ENCODE assay signal across 9 cellular contexts in the genomic region with DNA sequence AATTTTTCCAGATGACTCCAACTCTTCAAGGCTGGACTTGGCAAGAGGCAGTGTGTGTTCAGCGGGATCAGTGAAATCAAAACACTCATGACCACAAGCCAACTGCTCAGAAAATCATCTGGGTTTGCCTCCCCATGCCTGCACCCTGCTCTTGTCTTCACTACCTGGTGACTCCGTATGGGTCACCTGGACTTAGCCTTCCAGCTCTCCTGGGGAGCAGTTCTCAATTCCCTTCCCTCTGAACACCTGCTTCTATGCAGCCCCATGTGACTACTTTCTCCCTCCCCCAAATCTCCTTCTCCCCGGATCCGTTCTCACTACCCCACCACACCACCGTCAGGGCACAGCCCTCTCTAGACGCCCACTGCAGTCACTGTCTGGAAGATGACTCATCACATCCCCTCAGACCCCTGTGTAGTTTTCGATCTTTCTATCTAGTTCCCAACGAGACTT.
DNase-seq lines count a peak whose midpoint lies in the region; ATAC-seq, FAIRE-seq and TF ChIP-seq lines count a peak whose summit lies in the region.
"Had no signal": no experiment of that assay in that cellular context is flagged by ENCODE, and none has a peak within 500 bp of the region (broad histone marks: within the 10 kb centered on the region; RNA-seq: fewer than 3 reads in every experiment).

No MANE protein-coding gene starts in this region.

- FAIRE-seq in GM12878 (lab: Jason Lieb, UNC), result peak; percentile 85

- H3K36me3 Mint-ChIP-seq in MCF 10A (ENCODE audit: insufficient read depth, unreplicated experiment) (no peaks in the 10 kb centered on the region), glutamatergic neuron (ENCODE audit: unreplicated experiment) (no peaks in the 10 kb centered on the region)

- TF ChIP-seq EP300 in GM12878 (IDR thresholded peaks at IDR 0.05; ENCODE audit: borderline replicate concordance in 1 of 2, control insufficient read depth in 1 of 2, low read depth in 2 of 2, low read length in 2 of 2), result peak in 1 of 2 experiments; percentile 17; a peak in 1 of 4 replicates
- no peak for TF ChIP-seq EP300 in transverse colon (IDR thresholded peaks at IDR 0.05; ENCODE audit: low read depth)

- CTCF ChIA-PET in MCF 10A (lab: Yijun Ruan, JAX) (no interaction called here), GM12878 (lab: Yijun Ruan, JAX) (interaction anchor here (0.7 to 1.1 kb wide), 2 partner anchors 135 to 247 kb away, joined by 3 read pairs; no protein-coding TSS in a partner anchor)

- DNase-seq in breast epithelium (ENCODE audit: low spot score in 2 of 2) (no peak), MCF 10A (ENCODE audit: unreplicated experiment) (no peak), GM12878 (ENCODE audit: low read depth, low spot score) (no peak), transverse colon (peak; percentile 3), glutamatergic neuron (no peak), HuH-7.5 (ENCODE audit: low spot score) (no peak), SIG-M5 (lab: John Stamatoyannopoulos, UW) (no peak)
- DNase-seq: HCEC 1CT had no signal

- H3K4me1 ChIP-seq in breast epithelium, result no peaks in the 10 kb centered on the region
- peaks cover 15% of the 10 kb centered on the region for H3K4me1 ChIP-seq in GM12878 (ENCODE audit: control insufficient read depth, insufficient read depth, low read length)
- H3K4me1 ChIP-seq in transverse colon, result no peaks in the 10 kb centered on the region

- H3K4me3 Mint-ChIP-seq in MCF 10A (ENCODE audit: unreplicated experiment) (no peak overlapping the region), glutamatergic neuron (ENCODE audit: unreplicated experiment) (no peak overlapping the region)

- WGBS in GM12878 (ENCODE audit: insufficient coverage, insufficient replicate concordance, low lambda C conversion rate, missing lambda C conversion rate), result 20% methylated on average over 8 of the region's 8 CpGs
- 74 to 82% methylated on average over 2 to 8 of the region's 8 CpGs for WGBS in transverse colon (ENCODE audit: low coverage in 1 of 2), 2 donors

- no peak overlapping the region for H3K27ac Mint-ChIP-seq in MCF 10A (ENCODE audit: low read depth, unreplicated experiment)
- no peak overlapping the region for H3K27ac Mint-ChIP-seq in glutamatergic neuron (ENCODE audit: unreplicated experiment)

- no peak for TF ChIP-seq RAD21 in GM12878 (IDR thresholded peaks at IDR 0.05; ENCODE audit: insufficient read depth, low read depth, low read length)

- intact Hi-C loops in breast epithelium (cut with DNase I; ENCODE audit: low total_unique reads) (no loop called here), MCF 10A (cut with micrococcal nuclease) (no loop called here), GM12878 (cut with micrococcal nuclease; ENCODE audit: unreplicated experiment) (no loop called here), transverse colon (cut with DNase I; ENCODE audit: low total_unique reads) (no loop called here)

- RAD21 ChIA-PET in GM12878 (lab: Charles Lee; ENCODE audit: unreplicated experiment), result interaction anchor here (3.1 kb wide), 3 partner anchors 22 to 129 kb away, joined by 8 to 42 read pairs (median 31); a partner anchor contains a TSS

- peaks cover 41% of the 10 kb centered on the region for H3K9me3 Mint-ChIP-seq in MCF 10A (ENCODE audit: unreplicated experiment)
- peaks cover 2% of the 10 kb centered on the region for H3K9me3 Mint-ChIP-seq in glutamatergic neuron (ENCODE audit: unreplicated experiment)

- ATAC-seq in HG03159 (IDR thresholded peaks at IDR 0.05; ENCODE audit: unreplicated experiment) (peak; percentile 50), GM12878 (peak; percentile 88)

- no peaks in the 10 kb centered on the region for H3K27me3 Mint-ChIP-seq in MCF 10A (ENCODE audit: insufficient read depth, unreplicated experiment)
- peaks cover 2% of the 10 kb centered on the region for H3K27me3 Mint-ChIP-seq in glutamatergic neuron (ENCODE audit: unreplicated experiment)

- H3K79me2 ChIP-seq in GM12878 (ENCODE audit: control insufficient read depth, insufficient read depth, low read length), result no peaks in the 10 kb centered on the region

- in situ Hi-C loops in GM12878 (cut with MboI) (no loop called here), transverse colon (cut with MboI; ENCODE audit: low pct_ligation_motif_present in 1 of 4, low pct_unique_long_range_greater_than_20kb in 1 of 4, low sequenced_read_pairs in 3 of 4) (no loop called here)

- no peaks in the 10 kb centered on the region for H3K27me3 ChIP-seq in breast epithelium
- H3K27me3 ChIP-seq in GM12878 (replicated peaks in 1 of 2; ENCODE audit: control insufficient read depth in 2 of 2, insufficient read depth in 2 of 2, low read length in 1 of 2), result no peaks in the 10 kb centered on the region
- no peaks in the 10 kb centered on the region for H3K27me3 ChIP-seq in transverse colon

- H3K27ac ChIP-seq in breast epithelium (peak overlapping the region; percentile 6 to 63), GM12878 (ENCODE audit: control insufficient read depth, insufficient read depth) (no peak overlapping the region; the same call in 1 of the 2 replicates), transverse colon (no peak overlapping the region)

- no peak for TF ChIP-seq POLR2A in breast epithelium (IDR thresholded peaks at IDR 0.05)
- TF ChIP-seq POLR2A in GM12878 (IDR thresholded peaks at IDR 0.05; ENCODE audit: low read depth, low read length), result no peak
- no peak for TF ChIP-seq POLR2A in transverse colon (IDR thresholded peaks at IDR 0.05)

- peak overlapping the region; percentile 21; the same call in 1 of the 2 replicates for H2AFZ ChIP-seq in GM12878 (ENCODE audit: control insufficient read depth, low read depth, low read length)

- H3K36me3 ChIP-seq in breast epithelium (no peaks in the 10 kb centered on the region), GM12878 (ENCODE audit: control insufficient read depth in 2 of 2, insufficient read depth in 2 of 2, low read length in 1 of 2) (no peaks in the 10 kb centered on the region), transverse colon (no peaks in the 10 kb centered on the region)

- no peaks in the 10 kb centered on the region for H4K20me1 ChIP-seq in GM12878 (ENCODE audit: control insufficient read depth, insufficient read depth)

- BruUV-seq in MCF 10A (replicated peaks; lab: Mats Ljungman, UMichigan) (no TSS peak), GM12878 (replicated peaks; lab: Mats Ljungman, UMichigan) (no TSS peak)

- no peak for TF ChIP-seq CTCF in breast epithelium (IDR thresholded peaks at IDR 0.05)
- no peak for TF ChIP-seq CTCF in MCF 10A (IDR thresholded peaks at IDR 0.05; ENCODE audit: unreplicated experiment)
- TF ChIP-seq CTCF in GM12878 (IDR thresholded peaks at IDR 0.05 in 2 of 3, conservative IDR thresholded peaks at IDR 0.05 in 1 of 3; ENCODE audit: control insufficient read depth in 2 of 3, extremely low read depth in 1 of 3, insufficient read depth in 1 of 3, low read depth in 3 of 3, low read length in 3 of 3), result no peak
- no peak for TF ChIP-seq CTCF in transverse colon (IDR thresholded peaks at IDR 0.05)
- no peak for TF ChIP-seq CTCF in glutamatergic neuron (IDR thresholded peaks at IDR 0.05; ENCODE audit: partially characterized antibody, unreplicated experiment)

- H3K9me3 ChIP-seq in breast epithelium (no peaks in the 10 kb centered on the region), GM12878 (replicated peaks; ENCODE audit: control insufficient read depth, insufficient read depth, low read length) (no peaks in the 10 kb centered on the region; the same call in 2 of the 3 replicates), transverse colon (no peaks in the 10 kb centered on the region)

- H3K4me1 Mint-ChIP-seq in MCF 10A (ENCODE audit: insufficient read depth, unreplicated experiment) (no peaks in the 10 kb centered on the region), glutamatergic neuron (ENCODE audit: low read depth, unreplicated experiment) (no peaks in the 10 kb centered on the region)

- POLR2A ChIA-PET in MCF 10A (lab: Yijun Ruan, JAX) (no interaction called here), GM12878 (lab: Charles Lee) (interaction anchor here (0.9 to 5.0 kb wide), 3 partner anchors 22 to 130 kb away, joined by 3 to 58 read pairs (median 9); a partner anchor contains a TSS)

- H3K9ac ChIP-seq in GM12878 (ENCODE audit: control insufficient read depth, insufficient read depth, low read length), result peak overlapping the region; percentile 10; the same call in 1 of the 2 replicates

- SMC1A ChIA-PET in GM12878 (lab: Charles Lee; ENCODE audit: uncharacterized antibody, unreplicated experiment), result interaction anchor here (1.1 to 6.8 kb wide), 7 partner anchors 9 to 130 kb away, joined by 3 to 67 read pairs (median 8); a partner anchor contains a TSS

- H3K4me3 ChIP-seq in breast epithelium (no peak overlapping the region), GM12878 (no peak overlapping the region), transverse colon (no peak overlapping the region)

- H3K4me2 ChIP-seq in GM12878 (ENCODE audit: control insufficient read depth, insufficient read depth), result peak overlapping the region; percentile 83

TF ChIP-seq in GM12878, 131 proteins besides CTCF, POLR2A, EP300 and RAD21 (continues in another document):
- TF ChIP-seq MEF2B (IDR thresholded peaks at IDR 0.05; ENCODE audit: partially characterized antibody, poor library complexity, severe bottlenecking) (peak; percentile 47), JUND (IDR thresholded peaks at IDR 0.05; ENCODE audit: low read depth, low read length) (0 out of 2 replicates have a peak, but pooled peaks have one; percentile 63), RUNX3 (IDR thresholded peaks at IDR 0.05; ENCODE audit: low read length) (peak; percentile 38), ATF7 (IDR thresholded peaks at IDR 0.05; ENCODE audit: low read depth) (peak; percentile 60), TCF12 (IDR thresholded peaks at IDR 0.05; ENCODE audit: low read depth, low read length) (peak; percentile 55; the same call in 1 of the 2 replicates), TCF3 (IDR thresholded peaks at IDR 0.05; ENCODE audit: borderline replicate concordance, insufficient read depth, low read depth, low read length) (peak; percentile 36; the same call in 1 of the 2 replicates), MEF2A (IDR thresholded peaks at IDR 0.05; ENCODE audit: insufficient read depth, low read depth, low read length) (no peak), MTA2 (IDR thresholded peaks at IDR 0.05; ENCODE audit: low read depth) (peak; percentile 25; the same call in 1 of the 2 replicates), JUNB (IDR thresholded peaks at IDR 0.05) (peak; percentile 53)
- TF ChIP-seq, protein P1, sequence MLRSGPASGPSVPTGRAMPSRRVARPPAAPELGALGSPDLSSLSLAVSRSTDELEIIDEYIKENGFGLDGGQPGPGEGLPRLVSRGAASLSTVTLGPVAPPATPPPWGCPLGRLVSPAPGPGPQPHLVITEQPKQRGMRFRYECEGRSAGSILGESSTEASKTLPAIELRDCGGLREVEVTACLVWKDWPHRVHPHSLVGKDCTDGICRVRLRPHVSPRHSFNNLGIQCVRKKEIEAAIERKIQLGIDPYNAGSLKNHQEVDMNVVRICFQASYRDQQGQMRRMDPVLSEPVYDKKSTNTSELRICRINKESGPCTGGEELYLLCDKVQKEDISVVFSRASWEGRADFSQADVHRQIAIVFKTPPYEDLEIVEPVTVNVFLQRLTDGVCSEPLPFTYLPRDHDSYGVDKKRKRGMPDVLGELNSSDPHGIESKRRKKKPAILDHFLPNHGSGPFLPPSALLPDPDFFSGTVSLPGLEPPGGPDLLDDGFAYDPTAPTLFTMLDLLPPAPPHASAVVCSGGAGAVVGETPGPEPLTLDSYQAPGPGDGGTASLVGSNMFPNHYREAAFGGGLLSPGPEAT (IDR thresholded peaks at IDR 0.05; ENCODE audit: low read depth), result peak; percentile 63

Comparison
In these comparisons a context has a peak if more than half of its experiments do, and no peak if none do; other contexts are left out.
1. H3K27ac ChIP-seq: peak in breast epithelium (2 of 2); none in GM12878 (single experiment) and transverse colon (0 of 4).